ENCODE assay signal across 14 cellular contexts in the genomic region with DNA sequence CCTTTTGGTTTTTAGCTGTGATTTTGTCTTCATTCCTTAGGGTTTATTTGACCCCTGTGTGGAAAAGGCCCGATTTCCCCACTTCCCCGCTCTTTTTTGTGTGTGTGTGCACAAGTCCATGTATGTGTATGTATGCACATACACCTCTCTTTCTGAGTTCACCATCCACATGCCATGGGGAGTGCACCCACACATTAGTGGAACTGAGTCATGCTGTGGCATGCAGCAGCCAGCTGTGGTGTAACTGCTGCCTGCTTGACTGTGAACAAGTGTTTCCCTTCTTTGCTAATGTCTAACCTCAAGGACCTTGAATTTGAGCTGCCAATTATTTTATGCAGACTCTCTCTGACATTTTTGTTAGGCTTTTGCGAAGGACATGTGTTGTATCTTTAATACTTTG.
DNase-seq lines count a peak whose midpoint lies in the region; TF ChIP-seq lines count a peak whose summit lies in the region.
"Had no signal": no experiment of that assay in that cellular context is flagged by ENCODE, and none has a peak within 500 bp of the region (broad histone marks: within the 10 kb centered on the region; RNA-seq: fewer than 3 reads in every experiment).

No MANE protein-coding gene starts in this region.

- TF ChIP-seq CTCF in RWPE1 (conservative IDR thresholded peaks at IDR 0.05; ENCODE audit: low read depth) (no peak), BE2C (IDR thresholded peaks at IDR 0.05; ENCODE audit: low read depth, low read length) (no peak), osteocyte (IDR thresholded peaks at IDR 0.05) (no peak)

- H3K9me2 ChIP-seq in GM23248 (ENCODE audit: insufficient read depth) = no peaks in the 10 kb centered on the region

- peaks cover 45% of the 10 kb centered on the region for H3F3A ChIP-seq in GM23248 (ENCODE audit: insufficient read depth)

- H3K4me1 ChIP-seq in GM23248 (ENCODE audit: insufficient read depth) (peaks cover 47% of the 10 kb centered on the region), BE2C (peaks cover 7% of the 10 kb centered on the region; the same call in 1 of the 2 replicates)
- H3K4me1 ChIP-seq: testis had no signal

- no peak overlapping the region for H2AFZ ChIP-seq in GM23248

- H3K4me3 ChIP-seq in GM23248 (no peak overlapping the region), BE2C (ENCODE audit: low read depth, low read length) (no peak overlapping the region)
- H3K4me3 ChIP-seq: heart left ventricle, testis had no signal

- H3K27me3 ChIP-seq in GM23248 (replicated peaks; ENCODE audit: insufficient read depth) = no peaks in the 10 kb centered on the region
- H3K27me3 ChIP-seq in BE2C = no peaks in the 10 kb centered on the region
- H3K27me3 ChIP-seq: heart left ventricle, testis had no signal

- no peaks in the 10 kb centered on the region for H3K36me3 ChIP-seq in GM23248 (ENCODE audit: low read depth)
- H3K36me3 ChIP-seq in BE2C = no peaks in the 10 kb centered on the region
- H3K36me3 ChIP-seq: heart left ventricle had no signal

- 86 to 87% methylated on average over 3 of the region's 3 CpGs for WGBS in GM23248 (ENCODE audit: low coverage in 1 of 2, low lambda C conversion rate in 2 of 2, missing lambda C conversion rate in 2 of 2), 2 experiments

- peaks cover 7% of the 10 kb centered on the region for H3K27me3 Mint-ChIP-seq in osteocyte (ENCODE audit: unreplicated experiment)
- H3K27me3 Mint-ChIP-seq: progenitor cell of endocrine pancreas had no signal

- peaks cover 41% of the 10 kb centered on the region for H3K79me2 ChIP-seq in GM23248 (ENCODE audit: insufficient read depth)

- H4K20me1 ChIP-seq in GM23248 (ENCODE audit: insufficient read depth) = no peaks in the 10 kb centered on the region

- no peaks in the 10 kb centered on the region for H3K9me3 Mint-ChIP-seq in osteocyte (ENCODE audit: unreplicated experiment)

- in situ Hi-C loops in GM23248 (cut with MboI) = no loop called here

- CTCF ChIA-PET in RWPE1 (lab: Yijun Ruan, JAX) = interaction anchor here (0.7 kb wide), 2 partner anchors 34 to 217 kb away, joined by 3 read pairs; partner anchors contain the start of gene TLN2

- no peak overlapping the region for H3K27ac Mint-ChIP-seq in osteocyte (ENCODE audit: unreplicated experiment)
- H3K27ac Mint-ChIP-seq: progenitor cell of endocrine pancreas had no signal

- no peaks in the 10 kb centered on the region for H3K9me3 ChIP-seq in GM23248 (ENCODE audit: low read depth)
- no peaks in the 10 kb centered on the region for H3K9me3 ChIP-seq in BE2C
- H3K9me3 ChIP-seq: heart left ventricle, testis had no signal

- H3K4me2 ChIP-seq in GM23248 (ENCODE audit: unreplicated experiment) = peak overlapping the region; percentile 49

- H3K4me1 Mint-ChIP-seq in osteocyte (ENCODE audit: unreplicated experiment) = peaks cover 30% of the 10 kb centered on the region

- DNase-seq in GM23248 = peak; percentile 87
- peak; percentile 51 for DNase-seq in RWPE1 (ENCODE audit: low spot score)
- DNase-seq in fibroblast of gingiva (ENCODE audit: low read depth) = peak; percentile 34
- DNase-seq in renal cortical epithelial cell (ENCODE audit: low read depth) = peak; percentile 91
- DNase-seq in BE2C = no peak
- no peak for DNase-seq in SKM-1 treated with dmso at 0.1 percent for 144 hours (lab: John Stamatoyannopoulos, UW; ENCODE audit: unreplicated experiment)
- no peak for DNase-seq in osteocyte (ENCODE audit: extremely low spot score, unreplicated experiment)
- DNase-seq: DND-41, heart left ventricle, left cardiac atrium, NCI-H1048, SHP77, testis had no signal

- H3K4me3 Mint-ChIP-seq in osteocyte (ENCODE audit: unreplicated experiment) = no peak overlapping the region

- POLR2A ChIA-PET in RWPE1 (lab: Yijun Ruan, JAX; ENCODE audit: low non-redundant PET) = no interaction called here

- H3K27ac ChIP-seq in GM23248 (peak overlapping the region; percentile 56; the same call in 1 of the 2 replicates), RWPE1 (no peak overlapping the region)
- H3K27ac ChIP-seq: heart left ventricle, testis had no signal

- H3K36me3 Mint-ChIP-seq in osteocyte (ENCODE audit: unreplicated experiment) = no peaks in the 10 kb centered on the region

- H3K9ac ChIP-seq in GM23248 = no peak overlapping the region

Comparison
In these comparisons a context has a peak if more than half of its experiments do, and no peak if none do; other contexts are left out.
1. DNase-seq: peak in GM23248 (single experiment), RWPE1 (single experiment), fibroblast of gingiva (single experiment) and renal cortical epithelial cell (single experiment); none in BE2C (single experiment), SKM-1 treated with dmso at 0.1 percent for 144 hours (single experiment) and osteocyte (single experiment).